1 cellular context compared by ENCODE assay signal in the genomic region with DNA sequence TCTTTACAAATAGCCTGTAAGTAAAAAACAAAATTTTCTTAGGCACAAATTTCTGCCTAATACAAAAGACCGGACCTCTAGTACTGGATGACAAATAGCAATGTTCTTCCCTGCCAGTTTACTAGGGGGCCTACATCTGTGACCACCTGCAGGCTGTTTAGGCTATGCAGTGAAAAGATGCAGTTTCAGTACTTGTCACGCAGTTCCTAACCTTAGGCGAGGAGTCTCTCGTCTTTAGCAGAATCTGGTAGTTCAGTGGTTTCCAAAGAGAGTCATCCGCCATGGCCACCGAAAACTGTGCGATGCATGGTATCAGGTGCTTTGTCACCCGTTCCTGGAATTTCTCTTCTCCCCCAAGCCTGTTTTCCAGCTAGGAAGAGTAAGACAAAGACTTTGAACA.
TF ChIP-seq lines count a peak whose summit lies in the region.

No MANE protein-coding gene starts in this region.

TF ChIP-seq in K562, 482 proteins besides CTCF, POLR2A, EP300 and RAD21:
- TF ChIP-seq POLR2H (tag; IDR thresholded peaks at IDR 0.05; ENCODE audit: low read depth) (0 out of 2 replicates have a peak, but pooled peaks have one; percentile 6), PHF21A (IDR thresholded peaks at IDR 0.05; ENCODE audit: borderline replicate concordance, low read depth) (no peak), ZNF695 (CRISPR knock-in tag; IDR thresholded peaks at IDR 0.05) (no peak), MTA1 (IDR thresholded peaks at IDR 0.05; ENCODE audit: borderline replicate concordance) (no peak), NR2C2 (CRISPR knock-in tag; IDR thresholded peaks at IDR 0.05) (no peak), NR2C2 (tag; IDR thresholded peaks at IDR 0.05) (no peak), NCOA6 (IDR thresholded peaks at IDR 0.05) (no peak), ZNF79 (CRISPR knock-in tag; IDR thresholded peaks at IDR 0.05; ENCODE audit: low read depth) (0 out of 2 replicates have a peak, but pooled peaks have one; percentile 8), RBM39 (optimal IDR thresholded peaks at IDR 0.05; ENCODE audit: low read depth, low read length) (no peak), ZNF184 (CRISPR knock-in tag; IDR thresholded peaks at IDR 0.05) (no peak)
- TF ChIP-seq, protein P1, sequence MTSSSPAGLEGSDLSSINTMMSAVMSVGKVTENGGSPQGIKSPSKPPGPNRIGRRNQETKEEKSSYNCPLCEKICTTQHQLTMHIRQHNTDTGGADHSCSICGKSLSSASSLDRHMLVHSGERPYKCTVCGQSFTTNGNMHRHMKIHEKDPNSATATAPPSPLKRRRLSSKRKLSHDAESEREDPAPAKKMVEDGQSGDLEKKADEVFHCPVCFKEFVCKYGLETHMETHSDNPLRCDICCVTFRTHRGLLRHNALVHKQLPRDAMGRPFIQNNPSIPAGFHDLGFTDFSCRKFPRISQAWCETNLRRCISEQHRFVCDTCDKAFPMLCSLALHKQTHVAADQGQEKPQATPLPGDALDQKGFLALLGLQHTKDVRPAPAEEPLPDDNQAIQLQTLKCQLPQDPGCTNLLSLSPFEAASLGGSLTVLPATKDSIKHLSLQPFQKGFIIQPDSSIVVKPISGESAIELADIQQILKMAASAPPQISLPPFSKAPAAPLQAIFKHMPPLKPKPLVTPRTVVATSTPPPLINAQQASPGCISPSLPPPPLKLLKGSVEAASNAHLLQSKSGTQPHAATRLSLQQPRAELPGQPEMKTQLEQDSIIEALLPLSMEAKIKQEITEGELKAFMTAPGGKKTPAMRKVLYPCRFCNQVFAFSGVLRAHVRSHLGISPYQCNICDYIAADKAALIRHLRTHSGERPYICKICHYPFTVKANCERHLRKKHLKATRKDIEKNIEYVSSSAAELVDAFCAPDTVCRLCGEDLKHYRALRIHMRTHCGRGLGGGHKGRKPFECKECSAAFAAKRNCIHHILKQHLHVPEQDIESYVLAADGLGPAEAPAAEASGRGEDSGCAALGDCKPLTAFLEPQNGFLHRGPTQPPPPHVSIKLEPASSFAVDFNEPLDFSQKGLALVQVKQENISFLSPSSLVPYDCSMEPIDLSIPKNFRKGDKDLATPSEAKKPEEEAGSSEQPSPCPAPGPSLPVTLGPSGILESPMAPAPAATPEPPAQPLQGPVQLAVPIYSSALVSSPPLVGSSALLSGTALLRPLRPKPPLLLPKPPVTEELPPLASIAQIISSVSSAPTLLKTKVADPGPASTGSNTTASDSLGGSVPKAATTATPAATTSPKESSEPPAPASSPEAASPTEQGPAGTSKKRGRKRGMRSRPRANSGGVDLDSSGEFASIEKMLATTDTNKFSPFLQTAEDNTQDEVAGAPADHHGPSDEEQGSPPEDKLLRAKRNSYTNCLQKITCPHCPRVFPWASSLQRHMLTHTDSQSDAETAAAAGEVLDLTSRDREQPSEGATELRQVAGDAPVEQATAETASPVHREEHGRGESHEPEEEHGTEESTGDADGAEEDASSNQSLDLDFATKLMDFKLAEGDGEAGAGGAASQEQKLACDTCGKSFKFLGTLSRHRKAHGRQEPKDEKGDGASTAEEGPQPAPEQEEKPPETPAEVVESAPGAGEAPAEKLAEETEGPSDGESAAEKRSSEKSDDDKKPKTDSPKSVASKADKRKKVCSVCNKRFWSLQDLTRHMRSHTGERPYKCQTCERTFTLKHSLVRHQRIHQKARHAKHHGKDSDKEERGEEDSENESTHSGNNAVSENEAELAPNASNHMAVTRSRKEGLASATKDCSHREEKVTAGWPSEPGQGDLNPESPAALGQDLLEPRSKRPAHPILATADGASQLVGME (CRISPR knock-in tag; IDR thresholded peaks at IDR 0.05), result no peak
- TF ChIP-seq, protein P2, sequence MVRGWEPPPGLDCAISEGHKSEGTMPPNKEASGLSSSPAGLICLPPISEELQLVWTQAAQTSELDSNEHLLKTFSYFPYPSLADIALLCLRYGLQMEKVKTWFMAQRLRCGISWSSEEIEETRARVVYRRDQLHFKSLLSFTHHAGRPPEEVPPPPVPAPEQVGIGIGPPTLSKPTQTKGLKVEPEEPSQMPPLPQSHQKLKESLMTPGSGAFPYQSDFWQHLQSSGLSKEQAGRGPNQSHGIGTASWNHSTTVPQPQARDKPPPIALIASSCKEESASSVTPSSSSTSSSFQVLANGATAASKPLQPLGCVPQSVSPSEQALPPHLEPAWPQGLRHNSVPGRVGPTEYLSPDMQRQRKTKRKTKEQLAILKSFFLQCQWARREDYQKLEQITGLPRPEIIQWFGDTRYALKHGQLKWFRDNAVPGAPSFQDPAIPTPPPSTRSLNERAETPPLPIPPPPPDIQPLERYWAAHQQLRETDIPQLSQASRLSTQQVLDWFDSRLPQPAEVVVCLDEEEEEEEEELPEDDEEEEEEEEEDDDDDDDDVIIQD (CRISPR knock-in tag; IDR thresholded peaks at IDR 0.05), result no peak
